In the genomic region with DNA sequence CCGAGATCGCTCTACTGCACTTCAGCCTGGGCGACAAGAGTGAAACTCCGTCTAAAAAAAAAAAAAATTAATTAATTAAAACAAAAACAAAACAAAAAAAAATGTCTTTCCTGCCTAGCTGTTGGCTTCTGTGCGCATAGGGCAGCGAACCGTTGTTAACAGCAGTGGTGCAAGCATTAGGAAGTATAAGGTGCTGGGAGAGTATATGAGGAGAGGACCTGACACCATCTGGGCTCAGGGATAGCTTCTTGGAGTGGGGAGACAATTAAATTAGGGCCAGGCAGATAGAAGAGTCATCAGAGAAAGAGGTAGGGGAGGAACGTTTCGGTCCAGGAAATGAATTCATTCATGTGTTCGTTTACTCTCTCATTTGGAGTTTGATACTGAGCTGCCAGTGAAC, we compare ENCODE assay signal across 19 cellular contexts.
"Had no signal": no experiment of that assay in that cellular context is flagged by ENCODE, and none has a peak within 500 bp of the region (broad histone marks: within the 10 kb centered on the region; RNA-seq: fewer than 3 reads in every experiment).

No MANE protein-coding gene starts in this region.

- H3K36me3 ChIP-seq: neutrophil, sigmoid colon, tibial artery had no signal

- H3K4me3 Mint-ChIP-seq: endodermal cell, nephron had no signal

- H3K4me3 ChIP-seq: coronary artery, lung, sigmoid colon, skin epidermis, tibial artery had no signal

- H3K9me3 ChIP-seq: neutrophil, sigmoid colon, tibial artery had no signal

- H3K4me1 ChIP-seq: foreskin keratinocyte, sigmoid colon, tibial artery had no signal

- H3K27ac ChIP-seq: coronary artery, foreskin keratinocyte, neutrophil, sigmoid colon, skin epidermis, tibial artery had no signal

- ATAC-seq: foreskin keratinocyte, left colon, left ventricle myocardium superior had no signal

- H3K27ac Mint-ChIP-seq: endodermal cell, nephron had no signal

- DNase-seq: effector CD4-positive, alpha-beta T cell; erythroblast; foreskin keratinocyte; head of caudate nucleus; hippocampal formation; left colon; left ventricle myocardium superior; mesenchymal stem cell; midbrain; sigmoid colon; stimulated activated CD4-positive, alpha-beta T cell treated with anti-CD3 and anti-CD28 coated beads, Interleukin-12 subunit alpha, Interleukin-12 subunit beta, amount 100 ng/mL, for 4 hours; stimulated activated naive CD4-positive, alpha-beta T cell had no signal

- H3K9me3 Mint-ChIP-seq: nephron had no signal

- H3K27me3 ChIP-seq: foreskin keratinocyte, neutrophil, sigmoid colon, tibial artery had no signal
